ENCODE assay signal across 23 cellular contexts in genomic region chr13:91623151-91623550, GRCh38.
"Had no signal": no experiment of that assay in that cellular context is flagged by ENCODE, and none has a peak within 500 bp of the region (broad histone marks: within the 10 kb centered on the region; RNA-seq: fewer than 3 reads in every experiment).

No MANE protein-coding gene starts in this region.

- H3K4me1 ChIP-seq: SJSA1 had no signal

- H3K27me3 ChIP-seq: MG63, SJSA1 had no signal

- FAIRE-seq: RCC 7860 had no signal

- H3K4me3 ChIP-seq: MG63, SJSA1, SK-N-MC had no signal

- H3K36me3 ChIP-seq: MG63, SJSA1 had no signal

- DNase-seq: Karpas-422, KG1, MG63, NCI-H1092, NCI-H1105 treated with DMSO at 0.1 percent for 48 hours, NCI-H1417 treated with DMSO at 0.1 percent for 48 hours, NCI-H146, NCI-H1694 treated with DMSO at 0.1 percent for 48 hours, NCI-H1930, NCI-H2081, NCI-H2107, NCI-H226, NCI-H446, NCI-H510A, NCI-H524 treated with DMSO at 0.1 percent for 48 hours, NCI-H69, NCI-H774, Right ventricle myocardium superior, RPMI8226, SIG-M5 had no signal

- H3K9me3 ChIP-seq: MG63, SJSA1 had no signal

- H3K27ac ChIP-seq: SJSA1, SK-N-MC had no signal
